Comparison of ENCODE assay signal across 9 cellular contexts in genomic region chr11:87463486-87464102, GRCh38.
DNase-seq lines count a peak whose midpoint lies in the region; ATAC-seq, FAIRE-seq and TF ChIP-seq lines count a peak whose summit lies in the region.
"Had no signal": no experiment of that assay in that cellular context is flagged by ENCODE, and none has a peak within 500 bp of the region (broad histone marks: within the 10 kb centered on the region; RNA-seq: fewer than 3 reads in every experiment).

No MANE protein-coding gene starts in this region.

- H3K4me1 Mint-ChIP-seq in astrocyte (ENCODE audit: low read depth, unreplicated experiment): no peaks in the 10 kb centered on the region
- H3K4me1 Mint-ChIP-seq in T-cell: no peaks in the 10 kb centered on the region

- no peaks in the 10 kb centered on the region for H3K27me3 ChIP-seq in astrocyte (ENCODE audit: insufficient read depth, low read length)

- no peak overlapping the region for H3K4me2 ChIP-seq in astrocyte (ENCODE audit: low read length)

- H3K9me3 Mint-ChIP-seq in astrocyte (ENCODE audit: unreplicated experiment) (no peaks in the 10 kb centered on the region), T-cell (no peaks in the 10 kb centered on the region)

- no peaks in the 10 kb centered on the region for H4K20me1 ChIP-seq in astrocyte (ENCODE audit: insufficient read depth, low read length)

- TF ChIP-seq CTCF in LNCAP (IDR thresholded peaks at IDR 0.05) (peak; percentile 44; the same call in 1 of the 2 replicates), astrocyte (IDR thresholded peaks at IDR 0.05; ENCODE audit: insufficient read depth, low read depth, low read length) (peak; percentile 26)

- H3K27me3 Mint-ChIP-seq in astrocyte (ENCODE audit: low read depth, unreplicated experiment) (no peaks in the 10 kb centered on the region), T-cell (peaks cover 0 to 4% of the 10 kb centered on the region in 2 donors)

- no peak overlapping the region for H2AFZ ChIP-seq in astrocyte (ENCODE audit: low read depth, low read length)

- no peaks in the 10 kb centered on the region for H3K4me1 ChIP-seq in astrocyte (ENCODE audit: insufficient read depth, low read length)

- H3K36me3 ChIP-seq in astrocyte (ENCODE audit: insufficient read depth, low read length): no peaks in the 10 kb centered on the region

- DNase-seq in AG20443 (ENCODE audit: low spot score): peak; percentile 53
- no peak for DNase-seq in astrocyte (ENCODE audit: low read depth)
- DNase-seq in pons (ENCODE audit: low spot score): peak; percentile 14
- DNase-seq in T-cell: no peak
- DNase-seq in stimulated activated naive CD4-positive, alpha-beta T cell treated with Interleukin-2 at 50 U/mL for 16 hours (lab: John Stamatoyannopoulos, UW): no peak
- DNase-seq in NCI-H446 (lab: John Stamatoyannopoulos, UW): no peak

- no peak overlapping the region for H3K27ac ChIP-seq in astrocyte (ENCODE audit: low read depth, low read length)

- H3K36me3 Mint-ChIP-seq in astrocyte (ENCODE audit: low read depth, unreplicated experiment) (no peaks in the 10 kb centered on the region), T-cell (no peaks in the 10 kb centered on the region)

- ATAC-seq in GM19372 (IDR thresholded peaks at IDR 0.05; ENCODE audit: low read depth, unreplicated experiment) (peak; percentile 75), T-cell (replicated peaks in 1 of 4) (no peak)

- H3K9me3 ChIP-seq in astrocyte (ENCODE audit: insufficient read depth, low read depth, low read length): no peaks in the 10 kb centered on the region

- H3K4me3 ChIP-seq in astrocyte (ENCODE audit: insufficient read depth, low read depth, low read length): no peak overlapping the region

- H3K4me3 Mint-ChIP-seq in astrocyte (ENCODE audit: unreplicated experiment) (no peak overlapping the region), T-cell (no peak overlapping the region)

- no peak overlapping the region for H3K27ac Mint-ChIP-seq in astrocyte (ENCODE audit: unreplicated experiment)
- H3K27ac Mint-ChIP-seq in T-cell: no peak overlapping the region

- POLR2A ChIA-PET in T-cell (lab: Charles Lee): interaction anchor here in 1 of 2 donors (0.6 kb wide), 1 partner anchor 505 kb away, joined by 5 read pairs; no protein-coding TSS in a partner anchor

- peak; percentile 37 for FAIRE-seq in astrocyte (lab: Jason Lieb, UNC)
- FAIRE-seq: colon had no signal

- no peaks in the 10 kb centered on the region for H3K79me2 ChIP-seq in astrocyte (ENCODE audit: insufficient read depth, low read length)

- H3K9ac ChIP-seq in astrocyte (ENCODE audit: low read length): no peak overlapping the region

- CTCF ChIA-PET in T-cell (lab: Charles Lee): no interaction called here

Comparison
In these comparisons a context has a peak if more than half of its experiments do, and no peak if none do; other contexts are left out.
1. DNase-seq: peak in AG20443 (single experiment) and pons (single experiment); none in astrocyte (single experiment), T-cell (0 of 34), stimulated activated naive CD4-positive, alpha-beta T cell treated with Interleukin-2 at 50 U/mL for 16 hours (single experiment) and NCI-H446 (0 of 2).